ENCODE assay signal across 8 cellular contexts in the genomic region with DNA sequence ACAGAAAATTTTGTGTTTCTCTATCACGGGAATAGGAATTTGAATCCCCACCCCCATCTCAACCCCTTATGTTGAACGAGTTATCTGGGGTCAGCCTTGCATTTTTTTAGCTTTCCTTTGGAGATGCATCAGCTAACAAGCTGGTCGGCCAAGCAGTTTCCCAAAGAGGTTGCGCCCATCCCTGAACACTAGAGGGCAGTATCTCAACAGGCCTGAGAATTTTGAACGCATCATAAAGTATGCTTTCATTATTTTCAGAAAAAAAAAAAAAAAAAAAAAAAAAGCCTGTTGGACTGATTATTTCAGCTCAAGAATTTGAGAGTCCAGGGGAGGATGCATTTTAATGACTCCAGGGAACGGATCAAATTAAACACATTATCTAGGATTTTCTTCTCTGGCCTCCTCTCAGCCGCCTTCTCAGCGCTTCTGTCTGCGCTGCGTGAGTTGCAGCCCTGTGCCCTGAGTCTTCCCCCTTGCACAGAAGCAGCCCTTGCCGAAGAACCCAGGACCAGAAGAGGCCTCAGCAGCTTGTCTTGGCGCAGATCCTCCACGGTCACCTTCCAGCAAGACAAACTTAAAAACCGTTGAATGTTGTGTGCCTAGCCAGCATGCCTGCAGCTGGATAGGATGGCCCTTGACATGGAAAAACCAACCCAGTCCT.
A peak's percentile ranks its signal among the peaks of the same experiment; 100 is the strongest.
DNase-seq lines count a peak whose midpoint lies in the region; ATAC-seq, FAIRE-seq and TF ChIP-seq lines count a peak whose summit lies in the region.

No MANE protein-coding gene starts in this region.

- H3K4me2 ChIP-seq in K562 (ENCODE audit: insufficient read depth, low read length): no peak overlapping the region

- POLR2A ChIA-PET in K562 (lab: Yijun Ruan, JAX): interaction anchor here (0.7 kb wide), 1 partner anchor 142 kb away, joined by 3 read pairs; no protein-coding TSS in a partner anchor

- H4K20me1 ChIP-seq in K562 (replicated peaks; ENCODE audit: control insufficient read depth, insufficient read depth, low read length): no peaks in the 10 kb centered on the region

- no peaks in the 10 kb centered on the region for H3K9me1 ChIP-seq in K562 (ENCODE audit: control insufficient read depth, insufficient read depth, low read length)

- no peaks in the 10 kb centered on the region for H3K79me2 ChIP-seq in K562 (ENCODE audit: control insufficient read depth, insufficient read depth, low read length)

- TF ChIP-seq RAD21 in K562 (CRISPR knock-in tag; conservative IDR thresholded peaks at IDR 0.05 in 1 of 2, IDR thresholded peaks at IDR 0.05 in 1 of 2): peak; percentile 31 to 36; a peak in 3 of 4 replicates

- CTCF ChIA-PET in K562 (lab: Yijun Ruan, JAX; ENCODE audit: low intra/inter-chr PET ratio): interaction anchor here (1.3 kb wide), 1 partner anchor 441 kb away, joined by 3 read pairs; no protein-coding TSS in a partner anchor

- in situ Hi-C loops in K562 (cut with MboI): no loop called here

- no peaks in the 10 kb centered on the region for H3K27me3 ChIP-seq in MG63
- peaks cover 2 to 5% of the 10 kb centered on the region in 2 experiments; a peak in 3 of 5 replicates for H3K27me3 ChIP-seq in K562 (ENCODE audit: control insufficient read depth in 2 of 2, insufficient read depth in 2 of 2, low read length in 2 of 2)
- no peaks in the 10 kb centered on the region for H3K27me3 ChIP-seq in iPS DF 6.9 (ENCODE audit: control insufficient read depth, insufficient read depth, low read length)
- H3K27me3 ChIP-seq in spleen (replicated peaks in 1 of 7): no peaks in the 10 kb centered on the region

- H3K4me3 ChIP-seq in MG63 (no peak overlapping the region), K562 (no peak overlapping the region), iPS DF 6.9 (ENCODE audit: low read length) (no peak overlapping the region), spleen (no peak overlapping the region)

- H3K36me3 ChIP-seq in MG63 (no peaks in the 10 kb centered on the region), K562 (ENCODE audit: control insufficient read depth, insufficient read depth, low read length) (no peaks in the 10 kb centered on the region), iPS DF 6.9 (ENCODE audit: control insufficient read depth, insufficient read depth, low read length) (no peaks in the 10 kb centered on the region), spleen (no peaks in the 10 kb centered on the region)

- no peak overlapping the region for H2AFZ ChIP-seq in K562 (ENCODE audit: low read depth, low read length)

- H3K27ac ChIP-seq in K562 (ENCODE audit: extremely low read depth, low read depth, low read length) (no peak overlapping the region), iPS DF 6.9 (ENCODE audit: low read length) (no peak overlapping the region), spleen (no peak overlapping the region)

- peak; percentile 84 for ATAC-seq in K562
- no peak for ATAC-seq in GM18520 (IDR thresholded peaks at IDR 0.05; ENCODE audit: unreplicated experiment)

- intact Hi-C loops in K562 (cut with micrococcal nuclease) (loop anchor here (10.0 kb wide), 1 partner anchor 334 kb away; no protein-coding TSS in a partner anchor), spleen (cut with DNase I; ENCODE audit: low total_unique reads) (loop anchor here (10.0 kb wide), 1 partner anchor 704 kb away; no protein-coding TSS in a partner anchor)

- WGBS in K562 (ENCODE audit: insufficient coverage, low coverage, missing lambda C conversion rate): 0% methylated on average over 9 of the region's 14 CpGs
- WGBS in iPS DF 6.9 (ENCODE audit: insufficient coverage, insufficient read length): no CpG with 5 or more reads among the region's 14 CpGs
- 44 to 53% (median 48%) methylated on average over 14 of the region's 14 CpGs for WGBS in spleen, 5 donors

- TF ChIP-seq CTCF in K562 (IDR thresholded peaks at IDR 0.05 in 2 of 3, conservative IDR thresholded peaks at IDR 0.05 in 1 of 3; ENCODE audit: insufficient read depth in 2 of 3, low read depth in 1 of 3, low read length in 3 of 3) (peak; percentile 52 to 70 (median 60)), spleen (IDR thresholded peaks at IDR 0.05 in 8 of 11, conservative IDR thresholded peaks at IDR 0.05 in 3 of 11) (peak; percentile 42 to 86 (median 74))

- no TSS peak for BruUV-seq in K562 (replicated peaks; lab: Mats Ljungman, UMichigan)

- TF ChIP-seq EP300 in K562 (IDR thresholded peaks at IDR 0.05; ENCODE audit: low read length): no peak

- no peaks in the 10 kb centered on the region for H3K4me1 ChIP-seq in K562 (replicated peaks in 1 of 2; ENCODE audit: control insufficient read depth in 2 of 2, insufficient read depth in 2 of 2, low read length in 2 of 2)
- H3K4me1 ChIP-seq in iPS DF 6.9 (ENCODE audit: control insufficient read depth, insufficient read depth, low read length): no peaks in the 10 kb centered on the region
- peaks cover 0 to 18% (median 6%) of the 10 kb centered on the region in 6 donors for H3K4me1 ChIP-seq in spleen

- H3K9ac ChIP-seq in K562 (ENCODE audit: insufficient read depth in 1 of 2, low read depth in 2 of 2, low read length in 2 of 2): no peak overlapping the region

- TF ChIP-seq POLR2A in K562 (conservative IDR thresholded peaks at IDR 0.05): no peak
- no peak for TF ChIP-seq POLR2A in spleen (IDR thresholded peaks at IDR 0.05)

- DNase-seq in NCI-H2081 (lab: John Stamatoyannopoulos, UW): peak; percentile 58 to 61
- DNase-seq in NCI-H2081 treated with DMSO at 0.1 percent for 48 hours (lab: John Stamatoyannopoulos, UW): no peak
- DNase-seq in MG63: peak; percentile 6
- peak; percentile 35 for DNase-seq in SW480 (ENCODE audit: low spot score)
- peak; percentile 33 to 53 (median 36) for DNase-seq in K562 (ENCODE audit: extremely low read depth in 1 of 4, low spot score in 3 of 4)
- peak; percentile 35 for DNase-seq in iPS DF 6.9 (ENCODE audit: low read depth, low spot score)
- DNase-seq in spleen: no peak

- FAIRE-seq in K562 (lab: Jason Lieb, UNC): peak; percentile 83

- no peaks in the 10 kb centered on the region for H3K9me3 ChIP-seq in MG63
- H3K9me3 ChIP-seq in K562 (replicated peaks; ENCODE audit: control insufficient read depth, insufficient read depth, low read depth, low read length): no peaks in the 10 kb centered on the region
- no peaks in the 10 kb centered on the region for H3K9me3 ChIP-seq in iPS DF 6.9 (ENCODE audit: control insufficient read depth, insufficient read depth, low read length)
- no peaks in the 10 kb centered on the region for H3K9me3 ChIP-seq in spleen

TF ChIP-seq in K562, 482 proteins besides CTCF, POLR2A, EP300 and RAD21:
- TF ChIP-seq SMC3 (conservative IDR thresholded peaks at IDR 0.05; ENCODE audit: insufficient read depth, low read depth, low read length): peak; percentile 41; the same call in 1 of the 2 replicates
- TF ChIP-seq NFIX (CRISPR knock-in tag; IDR thresholded peaks at IDR 0.05; ENCODE audit: low read depth): no peak
- TF ChIP-seq PHB2 (IDR thresholded peaks at IDR 0.05; ENCODE audit: low read depth): no peak
- no peak for TF ChIP-seq TEAD2 (tag; IDR thresholded peaks at IDR 0.05)
- peak; percentile 68; the same call in 1 of the 2 replicates for TF ChIP-seq ZNF384 (IDR thresholded peaks at IDR 0.05; ENCODE audit: low read depth, low read length)
- no peak for TF ChIP-seq ASH1L (IDR thresholded peaks at IDR 0.05; ENCODE audit: borderline replicate concordance, low read depth, partially characterized antibody)
- TF ChIP-seq, protein P1, sequence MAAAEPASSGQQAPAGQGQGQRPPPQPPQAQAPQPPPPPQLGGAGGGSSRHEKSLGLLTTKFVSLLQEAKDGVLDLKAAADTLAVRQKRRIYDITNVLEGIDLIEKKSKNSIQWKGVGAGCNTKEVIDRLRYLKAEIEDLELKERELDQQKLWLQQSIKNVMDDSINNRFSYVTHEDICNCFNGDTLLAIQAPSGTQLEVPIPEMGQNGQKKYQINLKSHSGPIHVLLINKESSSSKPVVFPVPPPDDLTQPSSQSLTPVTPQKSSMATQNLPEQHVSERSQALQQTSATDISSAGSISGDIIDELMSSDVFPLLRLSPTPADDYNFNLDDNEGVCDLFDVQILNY (CRISPR knock-in tag; IDR thresholded peaks at IDR 0.05): no peak

Comparison
In these comparisons a context has a peak if more than half of its experiments do, and no peak if none do; other contexts are left out.
1. DNase-seq: peak in NCI-H2081 (2 of 2), MG63 (single experiment), SW480 (single experiment), K562 (4 of 4) and iPS DF 6.9 (single experiment); none in NCI-H2081 treated with DMSO at 0.1 percent for 48 hours (single experiment) and spleen (single experiment).